8 cellular contexts compared by ENCODE assay signal in the genomic region with DNA sequence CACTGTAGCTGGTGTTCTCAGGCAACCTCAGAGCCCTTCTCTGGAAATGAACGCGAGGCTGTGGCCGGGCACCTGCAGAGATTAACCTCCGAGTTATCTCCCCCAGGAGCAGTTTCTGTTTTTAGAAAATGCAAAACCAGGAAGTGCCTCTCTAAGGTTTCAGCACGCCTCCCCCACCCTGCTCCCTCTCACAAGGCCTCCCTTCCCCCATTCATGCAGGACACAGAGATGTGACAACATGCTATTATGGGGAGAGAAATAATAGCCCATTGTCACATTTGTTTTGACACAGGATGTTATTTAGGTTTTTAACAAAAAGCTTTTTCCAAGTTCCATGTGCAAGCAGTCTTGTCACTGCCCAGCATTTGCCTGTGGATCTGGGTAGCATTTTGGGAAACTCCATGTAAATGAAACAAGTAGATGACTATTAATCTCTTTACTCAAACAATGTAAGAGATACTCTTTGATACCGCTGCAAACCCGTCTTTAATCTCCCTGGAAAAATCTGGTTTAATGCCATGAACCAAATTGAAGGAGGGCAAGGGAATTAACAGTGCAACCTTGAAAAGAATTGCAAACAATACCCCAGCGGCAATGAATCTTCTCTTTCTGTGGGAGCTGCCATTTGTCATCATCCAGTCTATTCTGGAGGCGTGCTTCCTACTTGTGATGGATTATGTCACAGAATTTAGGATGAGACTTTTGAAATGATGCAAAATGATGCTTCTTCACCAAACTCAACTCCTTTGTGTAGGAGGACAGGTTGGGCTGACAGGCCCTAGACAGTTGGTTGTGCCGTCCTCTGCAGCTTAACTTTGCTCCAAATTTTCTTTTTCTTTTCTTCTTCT.
DNase-seq lines count a peak whose midpoint lies in the region; ATAC-seq and TF ChIP-seq lines count a peak whose summit lies in the region.

No MANE protein-coding gene starts in this region.

- H3K9me3 ChIP-seq in hepatocyte (ENCODE audit: low read depth): no peaks in the 10 kb centered on the region

- no peaks in the 10 kb centered on the region for H4K20me1 ChIP-seq in hepatocyte (ENCODE audit: insufficient read depth, poor library complexity, severe bottlenecking)

- H3K79me2 ChIP-seq in hepatocyte: no peaks in the 10 kb centered on the region

- no peak overlapping the region for H3K4me3 ChIP-seq in hepatocyte

- no peaks in the 10 kb centered on the region for H3K9me2 ChIP-seq in hepatocyte (replicated peaks; ENCODE audit: insufficient read depth)

- H3K4me1 ChIP-seq in hepatocyte (ENCODE audit: insufficient read depth): no peaks in the 10 kb centered on the region

- H2AFZ ChIP-seq in hepatocyte: no peak overlapping the region

- ATAC-seq in HG03039 (IDR thresholded peaks at IDR 0.05; ENCODE audit: unreplicated experiment): no peak

- peak; percentile 55 for DNase-seq in GM20000 (ENCODE audit: low spot score)
- peak; percentile 35 for DNase-seq in NCI-H2107 treated with DMSO at 0.1 percent for 48 hours (lab: John Stamatoyannopoulos, UW; ENCODE audit: unreplicated experiment)
- peak; percentile 21 for DNase-seq in central memory CD4-positive, alpha-beta T cell
- peak; percentile 98 for DNase-seq in pons (ENCODE audit: low spot score)
- DNase-seq in NK-92 (lab: John Stamatoyannopoulos, UW; ENCODE audit: unreplicated experiment): no peak
- DNase-seq in hepatocyte (ENCODE audit: low spot score): no peak
- DNase-seq in DMS 273 treated with DMSO at 0.1 percent for 48 hours (lab: John Stamatoyannopoulos, UW): no peak

- no peaks in the 10 kb centered on the region for H3K36me3 ChIP-seq in hepatocyte (replicated peaks; ENCODE audit: insufficient read depth, low read depth)

- no peaks in the 10 kb centered on the region for H3K27me3 ChIP-seq in hepatocyte

- no peak for TF ChIP-seq CTCF in GM20000 (IDR thresholded peaks at IDR 0.05; ENCODE audit: extremely low read depth, missing control alignments)
- TF ChIP-seq CTCF in hepatocyte (IDR thresholded peaks at IDR 0.05; ENCODE audit: poor library complexity): no peak

- H3K4me2 ChIP-seq in hepatocyte: no peak overlapping the region

- no peak overlapping the region for H3K27ac ChIP-seq in hepatocyte

- WGBS in hepatocyte (ENCODE audit: low lambda C conversion rate, missing lambda C conversion rate): 62% methylated on average over 10 of the region's 10 CpGs

Comparison
In these comparisons a context has a peak if more than half of its experiments do, and no peak if none do; other contexts are left out.
1. DNase-seq: peak in GM20000 (single experiment), NCI-H2107 treated with DMSO at 0.1 percent for 48 hours (single experiment), central memory CD4-positive, alpha-beta T cell (single experiment) and pons (single experiment); none in NK-92 (single experiment), hepatocyte (single experiment) and DMS 273 treated with DMSO at 0.1 percent for 48 hours (single experiment).